10 cellular contexts compared by ENCODE assay signal in the genomic region with DNA sequence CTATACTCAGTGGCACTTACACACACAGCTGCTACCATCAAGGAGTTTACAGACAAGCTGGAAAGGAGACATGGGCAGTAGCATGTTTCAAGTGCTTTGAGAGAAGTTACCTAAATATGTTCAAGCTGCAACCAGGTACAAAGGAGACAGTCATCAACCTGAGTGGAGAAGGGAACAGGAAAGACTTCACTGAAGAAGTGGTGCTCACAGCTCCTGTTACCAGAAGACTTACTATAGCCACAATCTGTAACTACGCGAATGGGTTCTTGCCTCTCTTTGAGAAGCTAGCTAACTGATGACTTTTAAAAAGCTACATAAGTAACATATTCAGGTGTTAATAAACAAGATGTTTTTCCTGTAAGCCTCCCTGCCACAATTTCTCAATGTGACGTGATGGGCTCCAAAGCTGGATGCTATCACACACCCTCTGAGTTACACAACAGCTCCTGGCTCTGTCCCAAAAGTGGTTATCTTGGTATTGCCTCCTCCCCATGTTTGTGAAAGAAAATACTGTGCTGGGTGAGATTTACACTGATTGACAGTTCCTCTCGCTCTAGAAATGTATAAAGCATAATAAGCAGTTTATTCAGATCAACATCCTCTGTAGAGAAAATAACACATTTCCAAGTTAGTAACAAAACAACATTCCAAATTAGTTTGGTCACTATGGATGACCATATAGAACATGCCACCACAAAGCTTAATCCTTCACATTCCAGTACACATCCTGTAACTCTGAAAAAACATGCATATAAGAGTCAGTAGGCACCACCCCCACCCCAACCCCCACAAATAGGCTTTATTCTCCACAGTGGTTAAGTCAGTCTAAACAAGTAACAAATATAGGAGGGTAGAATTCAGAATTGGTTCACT.
A peak's percentile ranks its signal among the peaks of the same experiment; 100 is the strongest.
DNase-seq lines count a peak whose midpoint lies in the region; FAIRE-seq and TF ChIP-seq lines count a peak whose summit lies in the region.
"Had no signal": no experiment of that assay in that cellular context is flagged by ENCODE, and none has a peak within 500 bp of the region (broad histone marks: within the 10 kb centered on the region; RNA-seq: fewer than 3 reads in every experiment).

No MANE protein-coding gene starts in this region.

- H3K27me3 Mint-ChIP-seq in Caco-2 (ENCODE audit: insufficient read depth, unreplicated experiment) (no peaks in the 10 kb centered on the region), neural progenitor cell (ENCODE audit: insufficient read depth, low read depth) (peaks cover 2% of the 10 kb centered on the region)
- H3K27me3 Mint-ChIP-seq in activated T-cell treated with anti-CD3 and anti-CD28 coated beads, Interleukin-2, amount 50 U/mL, for 24 hours = no peaks in the 10 kb centered on the region
- H3K27me3 Mint-ChIP-seq: activated CD4-positive, alpha-beta T cell treated with anti-CD3 and anti-CD28 coated beads for 36 hours had no signal

- POLR2A ChIA-PET in Caco-2 (lab: Charles Lee) = no interaction called here

- H3K4me2 ChIP-seq in neural progenitor cell = peak overlapping the region; percentile 29

- intact Hi-C loops in Caco-2 (cut with micrococcal nuclease; ENCODE audit: unreplicated experiment) = no loop called here

- peaks cover 4% of the 10 kb centered on the region for H3F3A ChIP-seq in neural progenitor cell (ENCODE audit: low read depth)

- H3K9ac ChIP-seq in neural progenitor cell = no peak overlapping the region

- H3K36me3 ChIP-seq in Caco-2 (ENCODE audit: control insufficient read depth, insufficient read depth, low read length) = no peaks in the 10 kb centered on the region
- H3K36me3 ChIP-seq in neural progenitor cell = no peaks in the 10 kb centered on the region

- CTCF ChIA-PET in Caco-2 (lab: Charles Lee) = no interaction called here

- no peak overlapping the region for H2AFZ ChIP-seq in neural progenitor cell (replicated peaks)

- H3K4me3 Mint-ChIP-seq in Caco-2 (ENCODE audit: unreplicated experiment) (no peak overlapping the region), neural progenitor cell (no peak overlapping the region)
- no peak overlapping the region for H3K4me3 Mint-ChIP-seq in activated T-cell treated with anti-CD3 and anti-CD28 coated beads, Interleukin-2, amount 50 U/mL, for 24 hours
- H3K4me3 Mint-ChIP-seq: activated CD4-positive, alpha-beta T cell treated with anti-CD3 and anti-CD28 coated beads for 36 hours had no signal

- FAIRE-seq in frontal cortex (lab: Jason Lieb, UNC) = no peak

- H3K9me3 Mint-ChIP-seq in Caco-2 (ENCODE audit: unreplicated experiment) (no peaks in the 10 kb centered on the region), neural progenitor cell (peaks cover 7% of the 10 kb centered on the region)
- no peaks in the 10 kb centered on the region for H3K9me3 Mint-ChIP-seq in activated T-cell treated with anti-CD3 and anti-CD28 coated beads, Interleukin-2, amount 50 U/mL, for 24 hours

- peak overlapping the region; percentile 73 for H3K27ac ChIP-seq in neural progenitor cell

- no peak for DNase-seq in Caco-2
- peak; percentile 10 for DNase-seq in NCI-H69 (lab: John Stamatoyannopoulos, UW)
- peak; percentile 78 for DNase-seq in epithelial cell of proximal tubule (ENCODE audit: low read depth)
- DNase-seq in neural progenitor cell (ENCODE audit: low spot score) = peak; percentile 15
- no peak for DNase-seq in globus pallidus (ENCODE audit: low spot score)
- no peak for DNase-seq in activated T-cell treated with anti-CD3 and anti-CD28 coated beads, Interleukin-2, amount 50 U/mL, for 24 hours
- no peak for DNase-seq in frontal cortex (ENCODE audit: low spot score in 2 of 2)
- no peak for DNase-seq in germinal center (ENCODE audit: low spot score)
- DNase-seq: activated CD4-positive, alpha-beta T cell treated with anti-CD3 and anti-CD28 coated beads for 36 hours; stimulated activated CD4-positive, alpha-beta T cell treated with anti-CD3 and anti-CD28 coated beads, Interleukin-15, amount 100 ng/mL, for 24 hours had no signal

- H3K27me3 ChIP-seq in Caco-2 (replicated peaks; ENCODE audit: control insufficient read depth, insufficient read depth, low read length) (no peaks in the 10 kb centered on the region), neural progenitor cell (no peaks in the 10 kb centered on the region)

- H3K4me3 ChIP-seq in Caco-2 (ENCODE audit: low read depth, low read length) (no peak overlapping the region), epithelial cell of proximal tubule (ENCODE audit: low read depth, low read length) (no peak overlapping the region), neural progenitor cell (no peak overlapping the region)

- peaks cover 92% of the 10 kb centered on the region for H3K79me2 ChIP-seq in neural progenitor cell (ENCODE audit: low read depth)

- H3K27ac Mint-ChIP-seq in Caco-2 (ENCODE audit: unreplicated experiment) (peak overlapping the region; percentile 27), neural progenitor cell (no peak overlapping the region)
- no peak overlapping the region for H3K27ac Mint-ChIP-seq in activated T-cell treated with anti-CD3 and anti-CD28 coated beads, Interleukin-2, amount 50 U/mL, for 24 hours
- H3K27ac Mint-ChIP-seq: activated CD4-positive, alpha-beta T cell treated with anti-CD3 and anti-CD28 coated beads for 36 hours had no signal

- TF ChIP-seq CTCF in Caco-2 (IDR thresholded peaks at IDR 0.05; ENCODE audit: insufficient read depth in 1 of 2, low read depth in 1 of 2, low read length in 1 of 2, severe bottlenecking in 1 of 2, unreplicated experiment in 1 of 2) (no peak), epithelial cell of proximal tubule (conservative IDR thresholded peaks at IDR 0.05; ENCODE audit: low read depth, low read length) (no peak), neural progenitor cell (IDR thresholded peaks at IDR 0.05) (no peak)

- H3K4me1 Mint-ChIP-seq in Caco-2 (ENCODE audit: low read depth, unreplicated experiment) = peaks cover 25% of the 10 kb centered on the region
- peaks cover 26% of the 10 kb centered on the region for H3K4me1 Mint-ChIP-seq in neural progenitor cell
- H3K4me1 Mint-ChIP-seq in activated T-cell treated with anti-CD3 and anti-CD28 coated beads, Interleukin-2, amount 50 U/mL, for 24 hours (ENCODE audit: low read depth) = peaks cover 66% of the 10 kb centered on the region

- peaks cover 63% of the 10 kb centered on the region for H4K20me1 ChIP-seq in neural progenitor cell (ENCODE audit: low read depth)

- H3K9me3 ChIP-seq in Caco-2 = no peaks in the 10 kb centered on the region
- no peaks in the 10 kb centered on the region for H3K9me3 ChIP-seq in neural progenitor cell (ENCODE audit: low read depth)

- no TSS peak for BruUV-seq in Caco-2 (replicated peaks; lab: Mats Ljungman, UMichigan)

- peaks cover 35% of the 10 kb centered on the region for H3K4me1 ChIP-seq in Caco-2
- peaks cover 41% of the 10 kb centered on the region for H3K4me1 ChIP-seq in neural progenitor cell

- no peaks in the 10 kb centered on the region for H3K36me3 Mint-ChIP-seq in Caco-2 (ENCODE audit: insufficient read depth, unreplicated experiment)
- H3K36me3 Mint-ChIP-seq in neural progenitor cell = peaks cover 5% of the 10 kb centered on the region
- H3K36me3 Mint-ChIP-seq in activated T-cell treated with anti-CD3 and anti-CD28 coated beads, Interleukin-2, amount 50 U/mL, for 24 hours (ENCODE audit: low read depth) = peaks cover 14% of the 10 kb centered on the region

Comparison
In these comparisons a context has a peak if more than half of its experiments do, and no peak if none do; other contexts are left out.
1. DNase-seq: peak in NCI-H69 (single experiment), epithelial cell of proximal tubule (single experiment) and neural progenitor cell (single experiment); none in Caco-2 (0 of 2), globus pallidus (single experiment), activated T-cell treated with anti-CD3 and anti-CD28 coated beads, Interleukin-2, amount 50 U/mL, for 24 hours (single experiment), frontal cortex (0 of 2) and germinal center (single experiment).